ENCODE assay signal across 1 cellular context in genomic region chr1:108117908-108118902, GRCh38.
TF ChIP-seq lines count a peak whose summit lies in the region.

No MANE protein-coding gene starts in this region.

TF ChIP-seq in IMR-90, 13 proteins besides CTCF, POLR2A, EP300 and RAD21 (continued from another document):
- TF ChIP-seq FOS (IDR thresholded peaks at IDR 0.05; ENCODE audit: low read depth, low read length), result 0 out of 2 replicates have a peak, but pooled peaks have one; percentile 22
- TF ChIP-seq USF2 (IDR thresholded peaks at IDR 0.05; ENCODE audit: low read depth, low read length), result peak; percentile 82
- TF ChIP-seq MAZ (IDR thresholded peaks at IDR 0.05; ENCODE audit: borderline replicate concordance, low read depth, low read length), result no peak
